13 cellular contexts compared by ENCODE assay signal in genomic region chr21:28737671-28738279, GRCh38.
DNase-seq lines count a peak whose midpoint lies in the region; ATAC-seq, FAIRE-seq and TF ChIP-seq lines count a peak whose summit lies in the region.
"Had no signal": no experiment of that assay in that cellular context is flagged by ENCODE, and none has a peak within 500 bp of the region (broad histone marks: within the 10 kb centered on the region; RNA-seq: fewer than 3 reads in every experiment).

No MANE protein-coding gene starts in this region.

- no peak for TF ChIP-seq POLR2A in K562 (conservative IDR thresholded peaks at IDR 0.05)

- H3K9me3 ChIP-seq in MG63 (peaks cover 2% of the 10 kb centered on the region; the same call in 1 of the 2 replicates), K562 (replicated peaks; ENCODE audit: control insufficient read depth, insufficient read depth, low read depth, low read length) (no peaks in the 10 kb centered on the region)
- H3K9me3 ChIP-seq: ascending aorta had no signal

- CTCF ChIA-PET in K562 (lab: Yijun Ruan, JAX; ENCODE audit: low intra/inter-chr PET ratio), result no interaction called here

- no TSS peak for BruUV-seq in K562 (replicated peaks; lab: Mats Ljungman, UMichigan)

- H2AFZ ChIP-seq in K562 (ENCODE audit: low read depth, low read length), result no peak overlapping the region

- TF ChIP-seq CTCF in K562 (IDR thresholded peaks at IDR 0.05 in 2 of 3, conservative IDR thresholded peaks at IDR 0.05 in 1 of 3; ENCODE audit: insufficient read depth in 2 of 3, low read depth in 1 of 3, low read length in 3 of 3), result no peak

- no peak overlapping the region for H3K4me2 ChIP-seq in K562 (ENCODE audit: insufficient read depth, low read length)

- H3K27ac ChIP-seq in K562 (ENCODE audit: extremely low read depth, low read depth, low read length), result no peak overlapping the region
- H3K27ac ChIP-seq: ascending aorta, WERI-Rb-1 had no signal

- intact Hi-C loops in K562 (cut with micrococcal nuclease), result no loop called here

- H3K27me3 ChIP-seq in MG63, result no peaks in the 10 kb centered on the region
- no peaks in the 10 kb centered on the region for H3K27me3 ChIP-seq in K562 (ENCODE audit: control insufficient read depth in 2 of 2, insufficient read depth in 2 of 2, low read length in 2 of 2)
- H3K27me3 ChIP-seq: ascending aorta had no signal

- H3K9me1 ChIP-seq in K562 (ENCODE audit: control insufficient read depth, insufficient read depth, low read length), result no peaks in the 10 kb centered on the region

- H4K20me1 ChIP-seq in K562 (replicated peaks; ENCODE audit: control insufficient read depth, insufficient read depth, low read length), result no peaks in the 10 kb centered on the region

- POLR2A ChIA-PET in K562 (lab: Yijun Ruan, JAX), result no interaction called here

- WGBS in K562 (ENCODE audit: insufficient coverage, low coverage, missing lambda C conversion rate), result 0% methylated on average over 2 of the region's 2 CpGs

- in situ Hi-C loops in K562 (cut with MboI), result no loop called here
- in situ Hi-C loops in ACHN (cut with HindIII; ENCODE audit: low pct_ligation_motif_present, low pct_unique_long_range_greater_than_20kb, low sequenced_read_pairs), result no loop called here

- FAIRE-seq in K562 (lab: Jason Lieb, UNC), result no peak
- FAIRE-seq: islet of Langerhans had no signal

- no peak for ATAC-seq in K562
- no peak for ATAC-seq in HG02938 (IDR thresholded peaks at IDR 0.05; ENCODE audit: unreplicated experiment)
- ATAC-seq: stimulated activated naive B cell treated with anti-CD40 and anti-IgM and Interleukin-4, amounts not matched to agents 10 μg/mL and 1 μg/mL and 100 μg/mL, for 72 hours had no signal

- no peak overlapping the region for H3K9ac ChIP-seq in K562 (ENCODE audit: insufficient read depth in 1 of 2, low read depth in 2 of 2, low read length in 2 of 2)

- TF ChIP-seq EP300 in K562 (IDR thresholded peaks at IDR 0.05; ENCODE audit: low read length), result no peak

- H3K4me1 ChIP-seq in K562 (replicated peaks in 1 of 2; ENCODE audit: control insufficient read depth in 2 of 2, insufficient read depth in 2 of 2, low read length in 2 of 2), result no peaks in the 10 kb centered on the region
- H3K4me1 ChIP-seq: ascending aorta had no signal

- no peaks in the 10 kb centered on the region for H3K36me3 ChIP-seq in MG63
- no peaks in the 10 kb centered on the region for H3K36me3 ChIP-seq in K562 (ENCODE audit: control insufficient read depth, insufficient read depth, low read length)
- H3K36me3 ChIP-seq: ascending aorta, WERI-Rb-1 had no signal

- TF ChIP-seq RAD21 in K562 (CRISPR knock-in tag; conservative IDR thresholded peaks at IDR 0.05 in 1 of 2, IDR thresholded peaks at IDR 0.05 in 1 of 2), result no peak

- peak; percentile 65 for DNase-seq in DMS53 (lab: John Stamatoyannopoulos, UW)
- DNase-seq in MG63, result peak; percentile 30
- DNase-seq in K562 (ENCODE audit: extremely low read depth in 1 of 4, low spot score in 3 of 4), result peak in 1 of 4 experiments; percentile 3
- DNase-seq in iris pigment epithelial cell (ENCODE audit: low read depth), result peak; percentile 35
- no peak for DNase-seq in ACHN
- no peak for DNase-seq in AG08396 (ENCODE audit: low spot score)
- no peak for DNase-seq in globus pallidus (ENCODE audit: low spot score)
- DNase-seq: NCI-H2171; stimulated activated naive B cell treated with anti-CD40 and anti-IgM and Interleukin-4, amounts not matched to agents 10 μg/mL and 1 μg/mL and 100 μg/mL, for 72 hours; WERI-Rb-1 had no signal

- no peak overlapping the region for H3K4me3 ChIP-seq in MG63
- no peak overlapping the region for H3K4me3 ChIP-seq in K562
- H3K4me3 ChIP-seq: ascending aorta had no signal

- no peaks in the 10 kb centered on the region for H3K79me2 ChIP-seq in K562 (ENCODE audit: control insufficient read depth, insufficient read depth, low read length)

TF ChIP-seq in K562, 482 proteins besides CTCF, POLR2A, EP300 and RAD21:
- no peak for TF ChIP-seq ZBTB5 (IDR thresholded peaks at IDR 0.05)
- peak; percentile 69 for TF ChIP-seq NFIC (IDR thresholded peaks at IDR 0.05)
- TF ChIP-seq CHCHD3 (CRISPR knock-in tag; IDR thresholded peaks at IDR 0.05), result no peak
- TF ChIP-seq NCOA6 (IDR thresholded peaks at IDR 0.05), result no peak

Comparison
In these comparisons a context has a peak if more than half of its experiments do, and no peak if none do; other contexts are left out.
1. DNase-seq: peak in DMS53 (single experiment), MG63 (single experiment) and iris pigment epithelial cell (single experiment); none in ACHN (single experiment), AG08396 (single experiment) and globus pallidus (single experiment).